ENCODE assay signal across 1 cellular context in genomic region chr7:39248693-39249090, GRCh38.
TF ChIP-seq lines count a peak whose summit lies in the region.

No MANE protein-coding gene starts in this region.

TF ChIP-seq in SK-N-SH, 30 proteins besides CTCF, POLR2A, EP300 and RAD21 (continued from another document):
- no peak for TF ChIP-seq TEAD4 (IDR thresholded peaks at IDR 0.05; ENCODE audit: borderline replicate concordance, insufficient read depth)
- no peak for TF ChIP-seq REST (IDR thresholded peaks at IDR 0.05; ENCODE audit: low read depth, low read length)
- TF ChIP-seq USF1 (IDR thresholded peaks at IDR 0.05; ENCODE audit: borderline replicate concordance, low read depth) = no peak
